Comparison of ENCODE assay signal across 7 cellular contexts in the genomic region with DNA sequence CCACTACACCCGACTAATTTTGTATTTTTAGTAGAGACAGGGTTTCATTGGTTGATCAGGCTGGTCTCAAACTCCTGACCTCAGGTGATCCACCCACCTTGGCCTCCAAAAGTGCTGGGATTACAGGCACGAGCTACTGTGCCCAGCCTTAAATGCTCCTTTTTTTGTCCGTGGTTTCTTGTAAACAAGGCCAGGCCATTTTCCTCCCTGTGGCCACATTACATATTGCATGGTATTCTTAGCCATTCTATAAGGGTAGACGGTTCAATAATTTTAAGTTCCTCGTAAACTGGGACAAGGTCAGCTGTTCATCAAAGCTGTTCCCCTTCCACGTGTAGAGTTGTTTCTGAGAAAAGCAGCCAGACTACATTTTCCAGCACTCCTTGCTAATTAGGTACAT. TPM values are rescaled to one million over a fixed set of nuclear protein-coding genes. Genes with fewer than 3 reads are reported as not detected.
DNase-seq lines count a peak whose midpoint lies in the region; ATAC-seq and TF ChIP-seq lines count a peak whose summit lies in the region.

No MANE protein-coding gene starts in this region.

- H3K27me3 ChIP-seq in psoas muscle (ENCODE audit: insufficient read depth in 3 of 3, low read length in 2 of 3), result peaks cover 0 to 7% (median 0%) of the 10 kb centered on the region in 3 donors
- no peaks in the 10 kb centered on the region for H3K27me3 ChIP-seq in MG63

- peak; percentile 44 for DNase-seq in GM12865 (ENCODE audit: low read depth)
- DNase-seq in MV-4-11 (lab: John Stamatoyannopoulos, UW), result peak; percentile 39
- DNase-seq in choroid plexus epithelial cell (ENCODE audit: low read depth), result peak; percentile 68
- no peak for DNase-seq in psoas muscle
- DNase-seq in lower leg skin (ENCODE audit: low spot score in 2 of 2), result no peak
- DNase-seq in ureter (ENCODE audit: low spot score), result no peak
- DNase-seq in MG63, result no peak

- intact Hi-C loops in psoas muscle (cut with DNase I), result no loop called here
- intact Hi-C loops in lower leg skin (cut with DNase I; ENCODE audit: low total_unique reads), result no loop called here

- H3K4me3 ChIP-seq in GM12865 (ENCODE audit: low read depth, low read length) (no peak overlapping the region), choroid plexus epithelial cell (ENCODE audit: low read depth, low read length) (no peak overlapping the region), psoas muscle (no peak overlapping the region), lower leg skin (ENCODE audit: low read depth, poor library complexity, severe bottlenecking) (no peak overlapping the region), MG63 (no peak overlapping the region)

- WGBS in psoas muscle, 3 donors, result 69 to 80% (median 75%) methylated on average over 6 of the region's 6 CpGs
- 55 to 58% methylated on average over 6 of the region's 6 CpGs for WGBS in lower leg skin, 2 donors

- TF ChIP-seq CTCF in GM12865 (IDR thresholded peaks at IDR 0.05; ENCODE audit: insufficient read depth, low read depth, low read length, missing control alignments) (peak; percentile 26), choroid plexus epithelial cell (conservative IDR thresholded peaks at IDR 0.05; ENCODE audit: low read depth, low read length) (peak; percentile 63), psoas muscle (IDR thresholded peaks at IDR 0.05) (peak; percentile 26), lower leg skin (IDR thresholded peaks at IDR 0.05) (no peak)

- H3K9me3 ChIP-seq in psoas muscle, result no peaks in the 10 kb centered on the region
- H3K9me3 ChIP-seq in MG63, result no peaks in the 10 kb centered on the region

- no peak for TF ChIP-seq POLR2A in lower leg skin (IDR thresholded peaks at IDR 0.05)

- H3K36me3 ChIP-seq in psoas muscle (ENCODE audit: insufficient read depth in 1 of 2, low read depth in 1 of 2) (no peaks in the 10 kb centered on the region), MG63 (no peaks in the 10 kb centered on the region)

- ATAC-seq in psoas muscle, result no peak

- no peak overlapping the region for H3K27ac ChIP-seq in psoas muscle

- peaks cover 4% of the 10 kb centered on the region for H3K4me1 ChIP-seq in psoas muscle

RNA-seq across cellular contexts. Expression of gene LUZP1, which starts 10.3 kb away (rescaled TPM):
- total RNA-seq in psoas muscle (10 to 100 TPM in 2 of 4 donors, 1 to 10 TPM in 2; 7.4 to 13.4 (median 10.2) TPM), lower leg skin (10 to 100 TPM; 14.2 to 25.5 (median 19.3) TPM), ureter (48.3 TPM)
- polyA plus RNA-seq in psoas muscle, result 1 to 10 TPM; 1.5 to 6.6 (median 4.6) TPM
- total RNA-seq in MG63 (2014; rRNA removed; shearing (Covaris generic); ENCODE audit: low replicate concordance), result 17.1 and 18.2 TPM in 2 replicates

RNA-seq across cellular contexts. Expression of gene HTR1D, which starts 38.4 kb away (rescaled TPM):
- not detected for total RNA-seq in psoas muscle
- polyA plus RNA-seq in psoas muscle, result under 1 TPM in 2 of 3 donors, not detected in 1; 0.03 to 0.06 TPM
- total RNA-seq in lower leg skin, result not detected
- 0.91 TPM for total RNA-seq in ureter
- 0.20 TPM in 1 of 2 replicates, not detected in the other for total RNA-seq in MG63 (2014; rRNA removed; shearing (Covaris generic); ENCODE audit: low replicate concordance)

Comparison
In these comparisons a context has a peak if more than half of its experiments do, and no peak if none do; other contexts are left out.
1. DNase-seq: peak in GM12865 (single experiment), MV-4-11 (single experiment) and choroid plexus epithelial cell (single experiment); none in psoas muscle (0 of 2), lower leg skin (0 of 2), ureter (single experiment) and MG63 (single experiment).
2. CTCF ChIP-seq: peak in GM12865 (single experiment), choroid plexus epithelial cell (single experiment) and psoas muscle (single experiment); none in lower leg skin (0 of 3).